ENCODE assay signal across 27 cellular contexts in the genomic region with DNA sequence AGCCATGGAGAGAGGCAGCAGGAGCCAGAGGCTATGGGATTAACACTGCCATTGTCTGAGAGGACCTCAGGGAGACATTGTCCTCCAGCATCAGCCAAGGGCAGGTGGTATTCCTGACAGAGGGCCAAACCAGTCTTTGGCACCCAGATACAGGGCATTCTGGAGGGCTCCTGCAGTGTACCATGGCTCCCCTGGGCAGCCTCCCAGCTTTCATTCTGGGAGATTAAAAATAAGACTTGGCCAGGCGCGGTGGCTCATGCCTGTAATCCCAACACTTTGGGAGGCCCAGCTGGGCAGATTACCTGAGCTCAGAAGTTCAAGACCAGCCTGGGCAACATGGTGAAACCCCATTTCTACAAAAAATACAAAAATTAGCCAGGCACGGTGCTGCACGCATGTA. TPM values are rescaled to one million over a fixed set of nuclear protein-coding genes. Genes with fewer than 3 reads are reported as not detected.
A peak's percentile ranks its signal among the peaks of the same experiment; 100 is the strongest.
DNase-seq lines count a peak whose midpoint lies in the region; ATAC-seq and TF ChIP-seq lines count a peak whose summit lies in the region.
"Had no signal": no experiment of that assay in that cellular context is flagged by ENCODE, and none has a peak within 500 bp of the region (broad histone marks: within the 10 kb centered on the region; RNA-seq: fewer than 3 reads in every experiment).

No MANE protein-coding gene starts in this region.

- H4K91ac ChIP-seq in H9 (ENCODE audit: insufficient read length, low read depth, low read length): no peak overlapping the region

- peaks cover 9% of the 10 kb centered on the region for H3K23me2 ChIP-seq in H9 (ENCODE audit: insufficient read length, low read depth, low read length, poor library complexity, severe bottlenecking)

- H2AFZ ChIP-seq in H9 (ENCODE audit: low read length): no peak overlapping the region

- no peak overlapping the region for H2BK20ac ChIP-seq in H9 (ENCODE audit: low read depth, low read length, poor library complexity, severe bottlenecking)

- no peaks in the 10 kb centered on the region for H3K27me3 ChIP-seq in psoas muscle (ENCODE audit: insufficient read depth in 3 of 3, low read length in 2 of 3)
- H3K27me3 ChIP-seq in H9 (ENCODE audit: insufficient read depth, low read length): no peaks in the 10 kb centered on the region
- H3K27me3 ChIP-seq: cardiac muscle cell, gastrocnemius medialis, testis had no signal

- intact Hi-C loops in psoas muscle (cut with DNase I): loop anchor here in 1 of 2 donors (5.0 kb wide), 1 partner anchor 246 kb away; no protein-coding TSS in a partner anchor

- no peaks in the 10 kb centered on the region for H3K9me3 ChIP-seq in psoas muscle
- no peaks in the 10 kb centered on the region for H3K9me3 ChIP-seq in H9 (ENCODE audit: control insufficient read depth, low read depth, low read length)
- H3K9me3 ChIP-seq: gastrocnemius medialis, neutrophil, testis had no signal

- H3K18ac ChIP-seq in H9 (ENCODE audit: insufficient read length, low read depth, low read length): no peak overlapping the region

- H3K9me3 Mint-ChIP-seq in stimulated activated naive CD8-positive, alpha-beta T cell treated with anti-CD3 and anti-CD28 coated beads, Interleukin-15, Interleukin-2, amounts not matched to agents 100 ng/mL and 50 ng/mL, for 24 hours: no peaks in the 10 kb centered on the region
- H3K9me3 Mint-ChIP-seq in effector memory CD8-positive, alpha-beta T cell: no peaks in the 10 kb centered on the region
- H3K9me3 Mint-ChIP-seq in H9: no peaks in the 10 kb centered on the region
- H3K9me3 Mint-ChIP-seq: activated T-helper 2 cell treated with anti-CD3 and anti-CD28 coated beads, Interferon-gamma antibody, Interleukin-2, Interleukin-4, amounts not matched to agents 10 μg/mL and 5 μg/mL and 100 μg/mL, durations not matched to agents 14 hours and 24 hours and 36 hours had no signal

- peaks cover 2% of the 10 kb centered on the region for H4K20me1 ChIP-seq in H9 (ENCODE audit: control insufficient read depth, insufficient read depth, insufficient read length)

- H3K23ac ChIP-seq in H9 (ENCODE audit: insufficient read length, low read depth, low read length): no peak overlapping the region

- peaks cover 10% of the 10 kb centered on the region for H3K4me1 ChIP-seq in psoas muscle
- H3K4me1 ChIP-seq in H9 (ENCODE audit: insufficient read depth, low read length): peaks cover 4% of the 10 kb centered on the region; the same call in 1 of the 2 replicates

- no peak overlapping the region for H3K4me2 ChIP-seq in H9 (ENCODE audit: insufficient read depth, insufficient read length, low read length)

- H2BK15ac ChIP-seq in H9 (ENCODE audit: low read depth, low read length): no peak overlapping the region

- H3K27ac Mint-ChIP-seq in stimulated activated naive CD8-positive, alpha-beta T cell treated with anti-CD3 and anti-CD28 coated beads, Interleukin-15, Interleukin-2, amounts not matched to agents 100 ng/mL and 50 ng/mL, for 24 hours: peak overlapping the region; percentile 29
- peak overlapping the region; percentile 67 to 76 for H3K27ac Mint-ChIP-seq in effector memory CD8-positive, alpha-beta T cell
- peak overlapping the region in 1 of 3 experiments; percentile 66; a peak in 1 of 7 replicates for H3K27ac Mint-ChIP-seq in H9
- H3K27ac Mint-ChIP-seq: activated T-helper 2 cell treated with anti-CD3 and anti-CD28 coated beads, Interferon-gamma antibody, Interleukin-2, Interleukin-4, amounts not matched to agents 10 μg/mL and 5 μg/mL and 100 μg/mL, durations not matched to agents 14 hours and 24 hours and 36 hours had no signal

- no peak overlapping the region for H3K4ac ChIP-seq in H9 (ENCODE audit: low read depth, low read length)

- peaks cover 75% of the 10 kb centered on the region for H3K4me1 Mint-ChIP-seq in stimulated activated naive CD8-positive, alpha-beta T cell treated with anti-CD3 and anti-CD28 coated beads, Interleukin-15, Interleukin-2, amounts not matched to agents 100 ng/mL and 50 ng/mL, for 24 hours (ENCODE audit: low read depth)
- H3K4me1 Mint-ChIP-seq in effector memory CD8-positive, alpha-beta T cell (ENCODE audit: low read depth in 2 of 2): peaks cover 24 to 39% of the 10 kb centered on the region in 2 donors
- H3K4me1 Mint-ChIP-seq in H9: peaks cover 26 to 31% of the 10 kb centered on the region in 2 experiments

- H3K9ac ChIP-seq in H9 (ENCODE audit: extremely low read depth, insufficient read length, low read length): no peak overlapping the region

- peaks cover 54% of the 10 kb centered on the region for H3K79me2 ChIP-seq in H9 (ENCODE audit: insufficient read depth, low read length)

- H3K79me1 ChIP-seq in H9 (ENCODE audit: insufficient read depth, low read depth, low read length, poor library complexity, severe bottlenecking): peaks cover 5% of the 10 kb centered on the region

- peaks cover 0 to 8% of the 10 kb centered on the region in 2 donors for H3K36me3 ChIP-seq in psoas muscle (ENCODE audit: insufficient read depth in 1 of 2, low read depth in 1 of 2)
- H3K36me3 ChIP-seq: gastrocnemius medialis had no signal

- in situ Hi-C loops in ACHN (cut with HindIII; ENCODE audit: low pct_ligation_motif_present, low pct_unique_long_range_greater_than_20kb, low sequenced_read_pairs): no loop called here

- no peak overlapping the region for H3K4me3 Mint-ChIP-seq in stimulated activated naive CD8-positive, alpha-beta T cell treated with anti-CD3 and anti-CD28 coated beads, Interleukin-15, Interleukin-2, amounts not matched to agents 100 ng/mL and 50 ng/mL, for 24 hours
- H3K4me3 Mint-ChIP-seq in effector memory CD8-positive, alpha-beta T cell: no peak overlapping the region
- H3K4me3 Mint-ChIP-seq in H9: no peak overlapping the region

- 66 to 73% (median 69%) methylated on average over 4 of the region's 4 CpGs for WGBS in psoas muscle, 3 donors
- no CpG with 5 or more reads among the region's 4 CpGs for WGBS in H9 (ENCODE audit: extremely low coverage, insufficient read length, low lambda C conversion rate)

- no peak overlapping the region for H2AK5ac ChIP-seq in H9 (ENCODE audit: insufficient read length, low read length)

- H3K36me3 Mint-ChIP-seq in stimulated activated naive CD8-positive, alpha-beta T cell treated with anti-CD3 and anti-CD28 coated beads, Interleukin-15, Interleukin-2, amounts not matched to agents 100 ng/mL and 50 ng/mL, for 24 hours (ENCODE audit: low read depth): peaks cover 59% of the 10 kb centered on the region
- peaks cover 19% of the 10 kb centered on the region for H3K36me3 Mint-ChIP-seq in effector memory CD8-positive, alpha-beta T cell (ENCODE audit: insufficient read depth)
- peaks cover 22 to 71% (median 45%) of the 10 kb centered on the region in 3 experiments; a peak in 6 of 7 replicates for H3K36me3 Mint-ChIP-seq in H9 (ENCODE audit: insufficient read depth in 1 of 3, low read depth in 3 of 3)

- no peak overlapping the region for H4K8ac ChIP-seq in H9 (replicated peaks; ENCODE audit: insufficient read length, low read depth, low read length)

- no peak for DNase-seq in stimulated activated naive CD8-positive, alpha-beta T cell treated with anti-CD3 and anti-CD28 coated beads, Interleukin-15, Interleukin-2, amounts not matched to agents 100 U/mL and 50 U/mL, for 24 hours
- DNase-seq in NCI-H1092 treated with DMSO at 0.1 percent for 48 hours (lab: John Stamatoyannopoulos, UW): peak; percentile 27
- DNase-seq in effector memory CD8-positive, alpha-beta T cell: no peak
- no peak for DNase-seq in psoas muscle
- DNase-seq in ACHN: no peak
- no peak for DNase-seq in NK-92 (lab: John Stamatoyannopoulos, UW; ENCODE audit: unreplicated experiment)
- DNase-seq in H9: no peak
- DNase-seq: amniotic stem cell; gastrocnemius medialis; GDM1; GOT3; Kasumi-1; NCI-H1417; NCI-H2171 treated with DMSO at 0.1 percent for 48 hours; NCI-H774; retina; stimulated activated CD4-positive, alpha-beta T cell treated with anti-CD3 and anti-CD28 coated beads, Interleukin-12 subunit alpha, Interleukin-12 subunit beta, amount 100 ng/mL, for 4 hours; stimulated activated CD8-positive, alpha-beta memory T cell treated with anti-CD3 and anti-CD28 coated beads, Interleukin-4, amount 100 ng/mL, for 48 hours; T-helper 9 cell; testis had no signal

- no peak for ATAC-seq in stimulated activated naive CD8-positive, alpha-beta T cell treated with anti-CD3 and anti-CD28 coated beads, Interleukin-15, Interleukin-2, amounts not matched to agents 100 U/mL and 50 U/mL, for 24 hours
- ATAC-seq in effector memory CD8-positive, alpha-beta T cell (replicated peaks): no peak
- ATAC-seq in psoas muscle: no peak
- ATAC-seq: esophagus mucosa, gastrocnemius medialis, Panc1 had no signal

- H3K27ac ChIP-seq in psoas muscle: no peak overlapping the region
- no peak overlapping the region for H3K27ac ChIP-seq in H9 (ENCODE audit: insufficient read length, low read depth, low read length)
- H3K27ac ChIP-seq: cardiac muscle cell, gastrocnemius medialis, neutrophil, SK-N-MC, testis had no signal

- H3K56ac ChIP-seq in H9 (ENCODE audit: insufficient read length, low read depth, low read length): no peak overlapping the region

- no peak overlapping the region for H3K4me3 ChIP-seq in psoas muscle
- H3K4me3 ChIP-seq: cardiac muscle cell, gastrocnemius medialis, SK-N-MC, testis had no signal

- H2BK5ac ChIP-seq in H9 (ENCODE audit: insufficient read length, low read length): no peak overlapping the region

- no peak overlapping the region for H4K5ac ChIP-seq in H9 (ENCODE audit: insufficient read length, low read depth, low read length)

- no peaks in the 10 kb centered on the region for H3K27me3 Mint-ChIP-seq in stimulated activated naive CD8-positive, alpha-beta T cell treated with anti-CD3 and anti-CD28 coated beads, Interleukin-15, Interleukin-2, amounts not matched to agents 100 ng/mL and 50 ng/mL, for 24 hours
- H3K27me3 Mint-ChIP-seq in effector memory CD8-positive, alpha-beta T cell: no peaks in the 10 kb centered on the region
- no peaks in the 10 kb centered on the region; the same call in 1 of the 2 replicates for H3K27me3 Mint-ChIP-seq in H9 (ENCODE audit: low read depth)

- TF ChIP-seq CTCF in psoas muscle (IDR thresholded peaks at IDR 0.05): no peak
- no peak for TF ChIP-seq CTCF in H9 (conservative IDR thresholded peaks at IDR 0.05)

- no peak overlapping the region for H3K14ac ChIP-seq in H9 (ENCODE audit: insufficient read depth, low read length)

- H3T11ph ChIP-seq in H9 (ENCODE audit: low read length): no peak overlapping the region

- no peak overlapping the region for H2BK12ac ChIP-seq in H9 (ENCODE audit: insufficient read length, low read depth, low read length)

- H2BK120ac ChIP-seq in H9 (ENCODE audit: low read depth, low read length, poor library complexity, severe bottlenecking): no peak overlapping the region

RNA-seq across cellular contexts. Expression of gene MTAP, which starts 4.2 kb away (rescaled TPM):
- total RNA-seq in psoas muscle: 10 to 100 TPM; 11.0 to 16.6 (median 14.9) TPM
- 10 to 100 TPM in 1 of 3 donors, 1 to 10 TPM in 2; 4.3 to 15.5 (median 8.6) TPM for polyA plus RNA-seq in psoas muscle
- total RNA-seq in H9 (2021): 91.5 and 102 TPM in 2 replicates
